In the genomic region with DNA sequence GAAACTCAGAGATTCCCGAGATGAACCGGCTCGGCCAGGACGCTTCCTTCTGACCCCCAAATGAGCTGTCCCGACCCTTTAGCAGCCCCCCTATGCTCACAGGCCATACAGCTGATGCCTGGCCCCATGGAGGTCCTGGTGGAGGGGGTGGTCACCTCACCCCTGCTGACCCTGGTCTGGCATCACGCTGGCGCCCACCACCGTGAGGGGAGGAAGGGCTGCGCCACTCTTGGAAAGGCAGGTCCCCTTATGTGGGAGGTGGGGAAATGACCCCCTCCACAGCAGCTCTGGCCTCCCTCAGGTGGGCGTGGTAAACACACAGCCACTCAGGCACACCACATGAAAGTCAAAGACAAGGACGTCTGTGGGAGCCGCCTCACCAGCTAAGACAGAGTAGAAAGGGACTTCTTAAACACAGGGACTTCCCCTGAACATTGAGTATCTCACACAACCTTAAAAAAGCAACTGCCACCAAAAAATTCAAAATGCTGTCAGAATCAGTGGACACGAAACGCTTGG, we compare ENCODE assay signal across 9 cellular contexts. TPM values are rescaled to one million over a fixed set of nuclear protein-coding genes. Genes with fewer than 3 reads are reported as not detected.
DNase-seq lines count a peak whose midpoint lies in the region; ATAC-seq and TF ChIP-seq lines count a peak whose summit lies in the region.
"Had no signal": no experiment of that assay in that cellular context is flagged by ENCODE, and none has a peak within 500 bp of the region (broad histone marks: within the 10 kb centered on the region; RNA-seq: fewer than 3 reads in every experiment).

No MANE protein-coding gene starts in this region.

- peaks cover 0 to 14% (median 2%) of the 10 kb centered on the region in 4 donors for H3K4me1 ChIP-seq in transverse colon
- peaks cover 0 to 6% (median 2%) of the 10 kb centered on the region in 4 donors for H3K4me1 ChIP-seq in sigmoid colon
- H3K4me1 ChIP-seq in testis: peaks cover 1% of the 10 kb centered on the region

- no peaks in the 10 kb centered on the region for H3K27me3 Mint-ChIP-seq in activated CD4-positive, alpha-beta T cell treated with anti-CD3 and anti-CD28 coated beads for 36 hours
- no peaks in the 10 kb centered on the region for H3K27me3 Mint-ChIP-seq in chondrocyte (ENCODE audit: low read depth)
- no peaks in the 10 kb centered on the region for H3K27me3 Mint-ChIP-seq in stimulated activated naive CD8-positive, alpha-beta T cell treated with anti-CD3 and anti-CD28 coated beads, Interleukin-15, Interleukin-2, amounts not matched to agents 100 ng/mL and 50 ng/mL, for 24 hours

- CTCF ChIA-PET in activated CD4-positive, alpha-beta T cell treated with anti-CD3 and anti-CD28 coated beads for 36 hours (lab: Charles Lee): interaction anchor here (0.8 to 2.4 kb wide), 4 partner anchors 11 to 167 kb away, joined by 3 to 11 read pairs (median 4); no protein-coding TSS in a partner anchor

- H3K4me3 ChIP-seq in Jurkat, Clone E6-1 (ENCODE audit: low read length): peak overlapping the region; percentile 20
- H3K4me3 ChIP-seq in transverse colon: no peak overlapping the region
- H3K4me3 ChIP-seq in sigmoid colon: no peak overlapping the region
- H3K4me3 ChIP-seq in testis: no peak overlapping the region
- H3K4me3 ChIP-seq: A549 had no signal

- H3K36me3 Mint-ChIP-seq in activated CD4-positive, alpha-beta T cell treated with anti-CD3 and anti-CD28 coated beads for 36 hours (ENCODE audit: low read depth): no peaks in the 10 kb centered on the region
- peaks cover 2% of the 10 kb centered on the region for H3K36me3 Mint-ChIP-seq in chondrocyte (ENCODE audit: low read depth)
- no peaks in the 10 kb centered on the region for H3K36me3 Mint-ChIP-seq in stimulated activated naive CD8-positive, alpha-beta T cell treated with anti-CD3 and anti-CD28 coated beads, Interleukin-15, Interleukin-2, amounts not matched to agents 100 ng/mL and 50 ng/mL, for 24 hours (ENCODE audit: low read depth)

- TF ChIP-seq CTCF in chondrocyte (IDR thresholded peaks at IDR 0.05) (no peak), transverse colon (IDR thresholded peaks at IDR 0.05) (no peak), sigmoid colon (IDR thresholded peaks at IDR 0.05) (no peak), testis (IDR thresholded peaks at IDR 0.05) (no peak)

- H3K27ac Mint-ChIP-seq in activated CD4-positive, alpha-beta T cell treated with anti-CD3 and anti-CD28 coated beads for 36 hours: peak overlapping the region; percentile 15
- no peak overlapping the region for H3K27ac Mint-ChIP-seq in chondrocyte (ENCODE audit: unreplicated experiment)
- H3K27ac Mint-ChIP-seq in stimulated activated naive CD8-positive, alpha-beta T cell treated with anti-CD3 and anti-CD28 coated beads, Interleukin-15, Interleukin-2, amounts not matched to agents 100 ng/mL and 50 ng/mL, for 24 hours: peak overlapping the region; percentile 18

- H3K27ac ChIP-seq in transverse colon (no peak overlapping the region), sigmoid colon (no peak overlapping the region), testis (no peak overlapping the region)
- H3K27ac ChIP-seq: A549 had no signal

- TF ChIP-seq EP300 in transverse colon (IDR thresholded peaks at IDR 0.05; ENCODE audit: low read depth) (no peak), sigmoid colon (IDR thresholded peaks at IDR 0.05) (no peak)

- H3K36me3 ChIP-seq in transverse colon (no peaks in the 10 kb centered on the region), sigmoid colon (peaks cover 0 to 3% (median 0%) of the 10 kb centered on the region in 4 donors), testis (ENCODE audit: low read depth, missing control alignments) (no peaks in the 10 kb centered on the region)

- ATAC-seq in activated CD4-positive, alpha-beta T cell treated with anti-CD3 and anti-CD28 coated beads for 36 hours: peak; percentile 96
- ATAC-seq: A549 had no signal

- H3K27me3 ChIP-seq in transverse colon: no peaks in the 10 kb centered on the region
- no peaks in the 10 kb centered on the region for H3K27me3 ChIP-seq in sigmoid colon
- H3K27me3 ChIP-seq in testis: no peaks in the 10 kb centered on the region

- WGBS in transverse colon (ENCODE audit: low coverage in 1 of 2), 2 donors: 90 to 100% methylated on average over 2 to 14 of the region's 14 CpGs
- 70 to 85% methylated on average over 14 of the region's 14 CpGs for WGBS in sigmoid colon, 2 donors
- 79 to 82% methylated on average over 11 to 14 of the region's 14 CpGs for WGBS in testis, 2 donors

- intact Hi-C loops in activated CD4-positive, alpha-beta T cell treated with anti-CD3 and anti-CD28 coated beads for 36 hours (cut with DNase I, micrococcal nuclease): loop anchor here in 1 of 2 experiments (10.0 kb wide), 1 partner anchor 577 kb away; no protein-coding TSS in a partner anchor
- intact Hi-C loops in transverse colon (cut with DNase I; ENCODE audit: low total_unique reads) (no loop called here), sigmoid colon (cut with DNase I) (no loop called here), testis (cut with DNase I; ENCODE audit: low total_unique reads) (no loop called here)

- in situ Hi-C loops in transverse colon (cut with MboI; ENCODE audit: low pct_ligation_motif_present in 1 of 4, low pct_unique_long_range_greater_than_20kb in 1 of 4, low sequenced_read_pairs in 3 of 4): loop anchor here in 1 of 4 donors (25.0 kb wide), 1 partner anchor 365 kb away; no protein-coding TSS in a partner anchor

- peaks cover 25% of the 10 kb centered on the region for H3K4me1 Mint-ChIP-seq in activated CD4-positive, alpha-beta T cell treated with anti-CD3 and anti-CD28 coated beads for 36 hours
- no peaks in the 10 kb centered on the region for H3K4me1 Mint-ChIP-seq in chondrocyte (ENCODE audit: low read depth)
- peaks cover 31% of the 10 kb centered on the region for H3K4me1 Mint-ChIP-seq in stimulated activated naive CD8-positive, alpha-beta T cell treated with anti-CD3 and anti-CD28 coated beads, Interleukin-15, Interleukin-2, amounts not matched to agents 100 ng/mL and 50 ng/mL, for 24 hours (ENCODE audit: low read depth)

- TF ChIP-seq POLR2A in transverse colon (IDR thresholded peaks at IDR 0.05): no peak
- TF ChIP-seq POLR2A in sigmoid colon (IDR thresholded peaks at IDR 0.05): no peak
- no peak for TF ChIP-seq POLR2A in testis (IDR thresholded peaks at IDR 0.05)

- peak overlapping the region; percentile 25 for H3K4me3 Mint-ChIP-seq in activated CD4-positive, alpha-beta T cell treated with anti-CD3 and anti-CD28 coated beads for 36 hours
- H3K4me3 Mint-ChIP-seq in chondrocyte (ENCODE audit: unreplicated experiment): no peak overlapping the region
- H3K4me3 Mint-ChIP-seq in stimulated activated naive CD8-positive, alpha-beta T cell treated with anti-CD3 and anti-CD28 coated beads, Interleukin-15, Interleukin-2, amounts not matched to agents 100 ng/mL and 50 ng/mL, for 24 hours: peak overlapping the region; percentile 25

- peak; percentile 67 for DNase-seq in activated CD4-positive, alpha-beta T cell treated with anti-CD3 and anti-CD28 coated beads for 36 hours
- no peak for DNase-seq in activated CD4-positive, alpha-beta T cell treated with anti-CD3 and anti-CD28 coated beads for 1 hour
- DNase-seq in Jurkat, Clone E6-1 (ENCODE audit: low read depth, low spot score): peak; percentile 83
- DNase-seq in chondrocyte (ENCODE audit: low spot score): peak; percentile 56
- no peak for DNase-seq in transverse colon
- no peak for DNase-seq in sigmoid colon
- no peak for DNase-seq in testis

- H3K9me3 ChIP-seq in transverse colon (no peaks in the 10 kb centered on the region), sigmoid colon (no peaks in the 10 kb centered on the region), testis (no peaks in the 10 kb centered on the region)
- H3K9me3 ChIP-seq: A549 had no signal

- POLR2A ChIA-PET in activated CD4-positive, alpha-beta T cell treated with anti-CD3 and anti-CD28 coated beads for 36 hours (lab: Charles Lee): no interaction called here

- no peaks in the 10 kb centered on the region for H3K9me3 Mint-ChIP-seq in activated CD4-positive, alpha-beta T cell treated with anti-CD3 and anti-CD28 coated beads for 36 hours (ENCODE audit: low read depth)
- H3K9me3 Mint-ChIP-seq in chondrocyte (ENCODE audit: low read depth): peaks cover 4% of the 10 kb centered on the region
- H3K9me3 Mint-ChIP-seq in stimulated activated naive CD8-positive, alpha-beta T cell treated with anti-CD3 and anti-CD28 coated beads, Interleukin-15, Interleukin-2, amounts not matched to agents 100 ng/mL and 50 ng/mL, for 24 hours: no peaks in the 10 kb centered on the region

RNA-seq across cellular contexts. Expression of a gene that starts 7.0 kb away (rescaled TPM):
- 1 to 10 TPM; 2.7 to 3.6 TPM for total RNA-seq in activated CD4-positive, alpha-beta T cell treated with anti-CD3 and anti-CD28 coated beads for 36 hours
- polyA plus RNA-seq in Jurkat, Clone E6-1 (2012; ENCODE audit: insufficient read depth, insufficient read length): 2.2 TPM
- total RNA-seq in chondrocyte (1.9 to 8.2 TPM (median 6.9 TPM) in 3 replicates), transverse colon (10 to 100 TPM in 2 of 4 donors, 1 to 10 TPM in 2; 6.4 to 14.3 (median 9.8) TPM), sigmoid colon (1 to 10 TPM; 1.6 to 2.8 (median 1.7) TPM), testis (10 to 100 TPM in 1 of 2 donors, 1 to 10 TPM in 1; 8.8 to 11.7 TPM)
- polyA plus RNA-seq in sigmoid colon (1 to 10 TPM in 2 of 3 donors, under 1 TPM in 1; 0.92 to 3.7 (median 1.8) TPM), testis (ENCODE audit: insufficient read depth, low read depth, low replicate concordance) (4.1 TPM)

RNA-seq across cellular contexts. Expression of a gene that starts 52.5 kb away (rescaled TPM):
- not detected for total RNA-seq in activated CD4-positive, alpha-beta T cell treated with anti-CD3 and anti-CD28 coated beads for 36 hours
- polyA plus RNA-seq in Jurkat, Clone E6-1 (2012; ENCODE audit: insufficient read depth, insufficient read length): not detected
- 0.27 to 0.73 TPM (median 0.41 TPM) in 3 replicates for total RNA-seq in chondrocyte
- total RNA-seq in transverse colon: 10 to 100 TPM in 2 of 4 donors, 1 to 10 TPM in 2; 5.9 to 21.3 (median 13.3) TPM
- total RNA-seq in sigmoid colon: 1 to 10 TPM; 3.5 to 9.1 (median 5.5) TPM
- 1 to 10 TPM; 1.4 to 4.9 (median 1.8) TPM for polyA plus RNA-seq in sigmoid colon
- total RNA-seq in testis: 10 to 100 TPM; 74.1 to 90.5 TPM
- 230 TPM for polyA plus RNA-seq in testis (ENCODE audit: insufficient read depth, low read depth, low replicate concordance)

Comparison
In these comparisons a context has a peak if more than half of its experiments do, and no peak if none do; other contexts are left out.
1. DNase-seq: peak in activated CD4-positive, alpha-beta T cell treated with anti-CD3 and anti-CD28 coated beads for 36 hours (single experiment), Jurkat, Clone E6-1 (single experiment) and chondrocyte (single experiment); none in activated CD4-positive, alpha-beta T cell treated with anti-CD3 and anti-CD28 coated beads for 1 hour (single experiment), transverse colon (single experiment), sigmoid colon (single experiment) and testis (single experiment).